31 cellular contexts compared by ENCODE assay signal in genomic region chr16:53779186-53779585, GRCh38.
"Had no signal": no experiment of that assay in that cellular context is flagged by ENCODE, and none has a peak within 500 bp of the region (broad histone marks: within the 10 kb centered on the region; RNA-seq: fewer than 3 reads in every experiment).

No MANE protein-coding gene starts in this region.

- H3K9me3 ChIP-seq: colonic mucosa, gastrocnemius medialis, ovary, prostate gland, sigmoid colon, thyroid gland, upper lobe of left lung, vagina had no signal

- H3K4me3 ChIP-seq: colonic mucosa, gastrocnemius medialis, ovary, prostate gland, sigmoid colon, thyroid gland, upper lobe of left lung, vagina had no signal

- DNase-seq: activated CD4-positive, alpha-beta memory T cell treated with anti-CD3 and anti-CD28 coated beads, Interleukin-2, amount 10 ng/mL, durations not matched to agents 7 days and 5 days; activated CD4-positive, alpha-beta T cell treated with anti-CD3 and anti-CD28 coated beads for 48 hours; activated CD8-positive, alpha-beta memory T cell treated with anti-CD3 and anti-CD28 coated beads, Interleukin-2, amount 50 U/mL, for 48 hours; activated gamma-delta T cell treated with Interleukin-2 at 50 U/mL for 16 hours; activated naive CD4-positive, alpha-beta T cell treated with anti-CD3 and anti-CD28 coated beads, Interleukin-2, amount 50 U/mL, for 16 hours; activated T-cell treated with anti-CD3 and anti-CD28 coated beads, Interleukin-2, amount 50 U/mL, for 4 hours; amniotic stem cell; cerebellar nuclear complex; colonic mucosa; effector CD8-positive, alpha-beta T cell; gastrocnemius medialis; glutamatergic neuron; islet precursor cell; left ventricle myocardium superior; naive B cell; nephron progenitor cell; ovary; retina; sigmoid colon; small intestine; stimulated activated CD4-positive, alpha-beta T cell treated with anti-CD3 and anti-CD28 coated beads, Interleukin-1b, Interleukin-23, amount 100 ng/mL, for 48 hours; stimulated activated CD4-positive, alpha-beta T cell treated with anti-CD3 and anti-CD28 coated beads, Interleukin-4, amount 100 ng/mL, for 4 hours; stimulated activated CD8-positive, alpha-beta memory T cell treated with anti-CD3 and anti-CD28 coated beads, Interleukin-4, amount 100 ng/mL, for 48 hours; stimulated activated naive CD8-positive, alpha-beta T cell treated with anti-CD3 and anti-CD28 coated beads, Interleukin-15, amount 100 ng/mL, for 72 hours; substantia nigra; thyroid gland; upper lobe of left lung had no signal

- H3K27ac Mint-ChIP-seq: activated CD4-positive, alpha-beta memory T cell treated with anti-CD3 and anti-CD28 coated beads, Interleukin-2, amount 10 ng/mL, durations not matched to agents 7 days and 5 days; activated T-helper 17 cell treated with anti-CD3 and anti-CD28 coated beads, Interleukin-2, amount 50 U/mL, for 72 hours; nephron progenitor cell; stimulated activated memory B cell treated with anti-CD40 and anti-IgM and Interleukin-4, amounts not matched to agents 10 μg/mL and 1 μg/mL and 100 μg/mL, for 72 hours; stimulated activated naive CD8-positive, alpha-beta T cell treated with anti-CD3 and anti-CD28 coated beads, Interleukin-15, amount 100 ng/mL, for 72 hours had no signal

- FAIRE-seq: small intestine had no signal

- H3K36me3 ChIP-seq: colonic mucosa, gastrocnemius medialis, ovary, prostate gland, sigmoid colon, thyroid gland, upper lobe of left lung, vagina had no signal

- H3K27ac ChIP-seq: colonic mucosa, gastrocnemius medialis, ovary, sigmoid colon, thyroid gland, vagina had no signal

- H3K27me3 Mint-ChIP-seq: activated CD4-positive, alpha-beta memory T cell treated with anti-CD3 and anti-CD28 coated beads, Interleukin-2, amount 10 ng/mL, durations not matched to agents 7 days and 5 days; activated T-helper 17 cell treated with anti-CD3 and anti-CD28 coated beads, Interleukin-2, amount 50 U/mL, for 72 hours; naive B cell; stimulated activated memory B cell treated with anti-CD40 and anti-IgM and Interleukin-4, amounts not matched to agents 10 μg/mL and 1 μg/mL and 100 μg/mL, for 72 hours; stimulated activated naive CD8-positive, alpha-beta T cell treated with anti-CD3 and anti-CD28 coated beads, Interleukin-15, amount 100 ng/mL, for 72 hours had no signal

- H3K4me3 Mint-ChIP-seq: activated CD4-positive, alpha-beta memory T cell treated with anti-CD3 and anti-CD28 coated beads, Interleukin-2, amount 10 ng/mL, durations not matched to agents 7 days and 5 days; activated T-cell treated with anti-CD3 and anti-CD28 coated beads, Interleukin-2, amount 50 U/mL, for 4 hours; activated T-helper 17 cell treated with anti-CD3 and anti-CD28 coated beads, Interleukin-2, amount 50 U/mL, for 72 hours; naive B cell; nephron progenitor cell; stimulated activated memory B cell treated with anti-CD40 and anti-IgM and Interleukin-4, amounts not matched to agents 10 μg/mL and 1 μg/mL and 100 μg/mL, for 72 hours; stimulated activated naive CD8-positive, alpha-beta T cell treated with anti-CD3 and anti-CD28 coated beads, Interleukin-15, amount 100 ng/mL, for 72 hours had no signal

- H3K27me3 ChIP-seq: colonic mucosa, gastrocnemius medialis, ovary, sigmoid colon, thyroid gland, upper lobe of left lung, vagina had no signal

- ATAC-seq: activated T-cell treated with anti-CD3 and anti-CD28 coated beads, Interleukin-2, amount 50 U/mL, for 4 hours; activated T-helper 17 cell treated with anti-CD3 and anti-CD28 coated beads, Interleukin-2, amount 50 U/mL, for 72 hours; gastrocnemius medialis; left ventricle myocardium superior; stimulated activated memory B cell treated with anti-CD40 and anti-IgM and Interleukin-4, amounts not matched to agents 10 μg/mL and 1 μg/mL and 100 μg/mL, for 72 hours; stimulated activated naive CD8-positive, alpha-beta T cell treated with anti-CD3 and anti-CD28 coated beads, Interleukin-15, amount 100 ng/mL, for 72 hours had no signal

- H3K9me3 Mint-ChIP-seq: activated T-cell treated with anti-CD3 and anti-CD28 coated beads, Interleukin-2, amount 50 U/mL, for 4 hours; activated T-helper 17 cell treated with anti-CD3 and anti-CD28 coated beads, Interleukin-2, amount 50 U/mL, for 72 hours; naive B cell; stimulated activated memory B cell treated with anti-CD40 and anti-IgM and Interleukin-4, amounts not matched to agents 10 μg/mL and 1 μg/mL and 100 μg/mL, for 72 hours; stimulated activated naive CD8-positive, alpha-beta T cell treated with anti-CD3 and anti-CD28 coated beads, Interleukin-15, amount 100 ng/mL, for 72 hours had no signal
